34 cellular contexts compared by ENCODE assay signal in genomic region chrX:132040066-132040465, GRCh38.
"Had no signal": no experiment of that assay in that cellular context is flagged by ENCODE, and none has a peak within 500 bp of the region (broad histone marks: within the 10 kb centered on the region; RNA-seq: fewer than 3 reads in every experiment).

No MANE protein-coding gene starts in this region.

- DNase-seq: effector memory CD8-positive, alpha-beta T cell; erythroblast; esophagus squamous epithelium; foreskin melanocyte; glutamatergic neuron; hypothalamus; immature natural killer cell; islet precursor cell; kidney glomerular epithelial cell; left colon; left ventricle myocardium inferior; lower lobe of right lung; mucosa of descending colon; naive B cell; nephron progenitor cell; nucleus accumbens; ovary; posterior cingulate gyrus; psoas muscle; retina; right lobe of liver; small intestine; stimulated activated CD4-positive, alpha-beta T cell treated with anti-CD3 and anti-CD28 coated beads, Interleukin-12 subunit alpha, Interleukin-12 subunit beta, amount 100 ng/mL, for 4 hours; stimulated activated CD4-positive, alpha-beta T cell treated with anti-CD3 and anti-CD28 coated beads, Interleukin-1b, Interleukin-23, amount 100 ng/mL, for 48 hours; stimulated activated CD4-positive, alpha-beta T cell treated with anti-CD3 and anti-CD28 coated beads, Interleukin-4, amount 100 ng/mL, for 1 hour; stimulated activated CD8-positive, alpha-beta memory T cell treated with anti-CD3 and anti-CD28 coated beads, Interleukin-4, amount 100 ng/mL, for 48 hours; stimulated activated naive CD4-positive, alpha-beta T cell; stimulated activated naive CD8-positive, alpha-beta T cell treated with anti-CD3 and anti-CD28 coated beads, Interleukin-15, amount 100 ng/mL, for 72 hours; transverse colon had no signal

- H3K4me3 Mint-ChIP-seq: memory B cell; nephron progenitor cell; stimulated activated naive CD8-positive, alpha-beta T cell treated with anti-CD3 and anti-CD28 coated beads, Interleukin-15, amount 100 ng/mL, for 72 hours had no signal

- H3K9me3 Mint-ChIP-seq: effector memory CD8-positive, alpha-beta T cell; immature natural killer cell; memory B cell; naive B cell; nephron progenitor cell; stimulated activated naive CD8-positive, alpha-beta T cell treated with anti-CD3 and anti-CD28 coated beads, Interleukin-15, amount 100 ng/mL, for 72 hours had no signal

- H3K36me3 ChIP-seq: esophagus squamous epithelium, left ventricle myocardium inferior, lower lobe of right lung, ovary, right lobe of liver, suprapubic skin, transverse colon, vagina had no signal

- H3K27ac Mint-ChIP-seq: effector memory CD8-positive, alpha-beta T cell; memory B cell; stimulated activated naive CD8-positive, alpha-beta T cell treated with anti-CD3 and anti-CD28 coated beads, Interleukin-15, amount 100 ng/mL, for 72 hours had no signal

- H3K9me3 ChIP-seq: esophagus squamous epithelium, left ventricle myocardium inferior, lower lobe of right lung, mucosa of descending colon, ovary, psoas muscle, right lobe of liver, suprapubic skin, transverse colon, vagina had no signal

- H3K4me1 ChIP-seq: esophagus squamous epithelium, left ventricle myocardium inferior, lower lobe of right lung, psoas muscle, right lobe of liver, suprapubic skin, transverse colon, vagina had no signal

- H3K27ac ChIP-seq: coronary artery, esophagus squamous epithelium, left ventricle myocardium inferior, lower lobe of right lung, ovary, psoas muscle, right lobe of liver, suprapubic skin, transverse colon, vagina had no signal

- H3K27me3 ChIP-seq: ovary, right lobe of liver, suprapubic skin, transverse colon, vagina had no signal

- H3K27me3 Mint-ChIP-seq: effector memory CD8-positive, alpha-beta T cell; memory B cell; naive B cell; stimulated activated naive CD8-positive, alpha-beta T cell treated with anti-CD3 and anti-CD28 coated beads, Interleukin-15, amount 100 ng/mL, for 72 hours had no signal

- H3K36me3 Mint-ChIP-seq: immature natural killer cell, memory B cell, naive B cell had no signal

- FAIRE-seq: endometrium, small intestine had no signal

- ATAC-seq: effector memory CD8-positive, alpha-beta T cell; left colon; lower lobe of right lung; mucosa of descending colon; psoas muscle; right lobe of liver; stimulated activated naive CD8-positive, alpha-beta T cell treated with anti-CD3 and anti-CD28 coated beads, Interleukin-15, amount 100 ng/mL, for 72 hours had no signal

- H3K4me3 ChIP-seq: coronary artery, esophagus squamous epithelium, left ventricle myocardium inferior, lower lobe of right lung, mucosa of descending colon, ovary, psoas muscle, right lobe of liver, suprapubic skin, transverse colon, vagina had no signal
